12 cellular contexts compared by ENCODE assay signal in the genomic region with DNA sequence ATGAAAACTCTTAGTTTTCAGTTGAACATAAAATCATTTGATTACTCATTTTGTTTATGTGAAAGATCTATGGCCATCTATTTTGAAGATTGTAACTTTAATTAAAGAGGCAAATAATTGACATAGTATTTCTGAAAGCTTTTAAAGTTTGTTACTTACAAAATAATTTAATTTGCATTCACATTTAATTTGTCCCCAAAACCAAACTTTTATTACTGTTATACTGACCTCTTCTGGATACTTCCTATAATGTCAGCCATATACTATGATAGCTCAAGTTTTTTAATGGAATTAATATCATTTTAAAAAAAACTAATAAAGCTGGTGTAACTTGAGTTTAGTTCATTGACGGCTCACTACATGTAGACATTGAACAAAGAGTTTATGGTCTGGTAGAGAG. TPM values are rescaled to one million over a fixed set of nuclear protein-coding genes. Genes with fewer than 3 reads are reported as not detected.
DNase-seq lines count a peak whose midpoint lies in the region; ATAC-seq and TF ChIP-seq lines count a peak whose summit lies in the region.
"Had no signal": no experiment of that assay in that cellular context is flagged by ENCODE, and none has a peak within 500 bp of the region (broad histone marks: within the 10 kb centered on the region; RNA-seq: fewer than 3 reads in every experiment).

No MANE protein-coding gene starts in this region.

- DNase-seq in AG09309 (ENCODE audit: low read depth) (no peak), H9 (no peak), SW480 (ENCODE audit: low spot score) (peak; percentile 8), hepatocyte (ENCODE audit: low spot score) (no peak), NCI-H146 treated with DMSO at 0.1 percent for 48 hours (lab: John Stamatoyannopoulos, UW; ENCODE audit: unreplicated experiment) (no peak), sigmoid colon (no peak)
- DNase-seq: stimulated activated CD4-positive, alpha-beta T cell treated with anti-CD3 and anti-CD28 coated beads, Interleukin-4, amount 100 ng/mL, for 1 hour; testis had no signal

- TF ChIP-seq POLR2A in sigmoid colon (IDR thresholded peaks at IDR 0.05), result no peak

- no peak overlapping the region for H2AFZ ChIP-seq in H9 (ENCODE audit: low read length)
- no peak overlapping the region for H2AFZ ChIP-seq in hepatocyte

- H3K36me3 ChIP-seq in hepatocyte (replicated peaks; ENCODE audit: insufficient read depth, low read depth), result no peaks in the 10 kb centered on the region
- no peaks in the 10 kb centered on the region for H3K36me3 ChIP-seq in sigmoid colon

- H3K79me2 ChIP-seq in H9 (ENCODE audit: insufficient read depth, low read length) (no peaks in the 10 kb centered on the region), hepatocyte (no peaks in the 10 kb centered on the region)

- no peak overlapping the region for H3K4me3 Mint-ChIP-seq in H9
- H3K4me3 Mint-ChIP-seq: natural killer cell treated with Interleukin-12 subunit alpha and Interleukin-12 subunit beta and Interleukin-15 and Interleukin-18, amount 100 ng/mL, for 72 hours had no signal

- H4K20me1 ChIP-seq in H9 (ENCODE audit: control insufficient read depth, insufficient read depth, insufficient read length) (no peaks in the 10 kb centered on the region), hepatocyte (ENCODE audit: insufficient read depth, poor library complexity, severe bottlenecking) (no peaks in the 10 kb centered on the region)

- H3K9me3 ChIP-seq in H9 (ENCODE audit: control insufficient read depth, low read depth, low read length) (no peaks in the 10 kb centered on the region), hepatocyte (ENCODE audit: low read depth) (no peaks in the 10 kb centered on the region), sigmoid colon (no peaks in the 10 kb centered on the region)
- H3K9me3 ChIP-seq: testis had no signal

- no peak overlapping the region for H2BK5ac ChIP-seq in H9 (ENCODE audit: insufficient read length, low read length)

- H3K23me2 ChIP-seq in H9 (ENCODE audit: insufficient read length, low read depth, low read length, poor library complexity, severe bottlenecking), result no peaks in the 10 kb centered on the region

- H3K27ac Mint-ChIP-seq in H9, result no peak overlapping the region
- H3K27ac Mint-ChIP-seq: natural killer cell treated with Interleukin-12 subunit alpha and Interleukin-12 subunit beta and Interleukin-15 and Interleukin-18, amount 100 ng/mL, for 72 hours had no signal

- H3K4me1 Mint-ChIP-seq in H9, result peaks cover 5 to 6% of the 10 kb centered on the region in 2 experiments

- H3K23ac ChIP-seq in H9 (ENCODE audit: insufficient read length, low read depth, low read length), result no peak overlapping the region

- no peak overlapping the region for H3K14ac ChIP-seq in H9 (ENCODE audit: insufficient read depth, low read length)

- H2BK120ac ChIP-seq in H9 (ENCODE audit: low read depth, low read length, poor library complexity, severe bottlenecking), result no peak overlapping the region

- intact Hi-C loops in sigmoid colon (cut with DNase I), result no loop called here

- H3K4me2 ChIP-seq in H9 (ENCODE audit: insufficient read depth, insufficient read length, low read length) (no peak overlapping the region), hepatocyte (no peak overlapping the region)

- H3T11ph ChIP-seq in H9 (ENCODE audit: low read length), result no peak overlapping the region

- H3K27me3 ChIP-seq in H9 (ENCODE audit: insufficient read depth, low read length), result no peaks in the 10 kb centered on the region
- H3K27me3 ChIP-seq in hepatocyte, result no peaks in the 10 kb centered on the region
- no peaks in the 10 kb centered on the region for H3K27me3 ChIP-seq in sigmoid colon
- H3K27me3 ChIP-seq: testis had no signal

- H3K9me2 ChIP-seq in hepatocyte (replicated peaks; ENCODE audit: insufficient read depth), result no peaks in the 10 kb centered on the region

- H2AK5ac ChIP-seq in H9 (ENCODE audit: insufficient read length, low read length), result no peak overlapping the region

- no peaks in the 10 kb centered on the region; the same call in 1 of the 2 replicates for H3K27me3 Mint-ChIP-seq in H9 (ENCODE audit: low read depth)

- no peak overlapping the region for H4K91ac ChIP-seq in H9 (ENCODE audit: insufficient read length, low read depth, low read length)

- no CpG with 5 or more reads among the region's 1 CpG for WGBS in H9 (ENCODE audit: extremely low coverage, insufficient read length, low lambda C conversion rate)
- WGBS in hepatocyte (ENCODE audit: low lambda C conversion rate, missing lambda C conversion rate), result 0% methylated on average over 1 of the region's 1 CpG
- WGBS in sigmoid colon, 2 donors, result 0 to 72% methylated on average over 1 of the region's 1 CpG

- H3K18ac ChIP-seq in H9 (ENCODE audit: insufficient read length, low read depth, low read length), result no peak overlapping the region

- TF ChIP-seq CTCF in AG09309 (IDR thresholded peaks at IDR 0.05; ENCODE audit: control insufficient read depth, insufficient read depth, low read depth, low read length, missing control alignments) (peak; percentile 23), H9 (conservative IDR thresholded peaks at IDR 0.05) (peak; percentile 67), hepatocyte (IDR thresholded peaks at IDR 0.05; ENCODE audit: poor library complexity) (peak; percentile 53), sigmoid colon (IDR thresholded peaks at IDR 0.05) (no peak)

- no peak overlapping the region for H3K56ac ChIP-seq in H9 (ENCODE audit: insufficient read length, low read depth, low read length)

- H3K4me1 ChIP-seq in H9 (ENCODE audit: insufficient read depth, low read length) (no peaks in the 10 kb centered on the region), hepatocyte (ENCODE audit: insufficient read depth) (no peaks in the 10 kb centered on the region), sigmoid colon (no peaks in the 10 kb centered on the region)
- H3K4me1 ChIP-seq: testis had no signal

- H2BK15ac ChIP-seq in H9 (ENCODE audit: low read depth, low read length), result no peak overlapping the region

- no peak for TF ChIP-seq EP300 in sigmoid colon (IDR thresholded peaks at IDR 0.05)

- H2BK20ac ChIP-seq in H9 (ENCODE audit: low read depth, low read length, poor library complexity, severe bottlenecking), result no peak overlapping the region

- H2BK12ac ChIP-seq in H9 (ENCODE audit: insufficient read length, low read depth, low read length), result no peak overlapping the region

- ATAC-seq in GM21576 (IDR thresholded peaks at IDR 0.05; ENCODE audit: unreplicated experiment) (no peak), HG03039 (IDR thresholded peaks at IDR 0.05; ENCODE audit: unreplicated experiment) (no peak)
- ATAC-seq: natural killer cell treated with Interleukin-12 subunit alpha and Interleukin-12 subunit beta and Interleukin-15 and Interleukin-18, amount 100 ng/mL, for 72 hours had no signal

- no peak overlapping the region for H4K8ac ChIP-seq in H9 (replicated peaks; ENCODE audit: insufficient read length, low read depth, low read length)

- no peak overlapping the region for H3K9ac ChIP-seq in H9 (ENCODE audit: extremely low read depth, insufficient read length, low read length)

- no peak overlapping the region for H4K5ac ChIP-seq in H9 (ENCODE audit: insufficient read length, low read depth, low read length)

- no peaks in the 10 kb centered on the region for H3K9me3 Mint-ChIP-seq in H9

- H3K27ac ChIP-seq in H9 (ENCODE audit: insufficient read length, low read depth, low read length), result no peak overlapping the region
- H3K27ac ChIP-seq in hepatocyte, result no peak overlapping the region
- H3K27ac ChIP-seq in sigmoid colon, result no peak overlapping the region
- H3K27ac ChIP-seq: SK-N-MC, testis had no signal

- H3K4ac ChIP-seq in H9 (ENCODE audit: low read depth, low read length), result no peak overlapping the region

- H3K36me3 Mint-ChIP-seq in H9 (ENCODE audit: insufficient read depth in 1 of 3, low read depth in 3 of 3), result no peaks in the 10 kb centered on the region; a peak in 1 of 7 replicates
- H3K36me3 Mint-ChIP-seq: natural killer cell treated with Interleukin-12 subunit alpha and Interleukin-12 subunit beta and Interleukin-15 and Interleukin-18, amount 100 ng/mL, for 72 hours had no signal

- no peak overlapping the region for H3K4me3 ChIP-seq in AG09309 (ENCODE audit: control insufficient read depth, low read depth, low read length)
- H3K4me3 ChIP-seq in hepatocyte, result no peak overlapping the region
- H3K4me3 ChIP-seq in sigmoid colon, result no peak overlapping the region
- H3K4me3 ChIP-seq: SK-N-MC, testis had no signal

- H3K79me1 ChIP-seq in H9 (ENCODE audit: insufficient read depth, low read depth, low read length, poor library complexity, severe bottlenecking), result no peaks in the 10 kb centered on the region

RNA-seq across cellular contexts. Expression of a gene that starts 4.9 kb away (rescaled TPM):
- 0.31 TPM in 1 of 2 replicates, not detected in the other for total RNA-seq in H9 (2021)
- total RNA-seq in hepatocyte, result 3.1 and 4.1 TPM in 2 replicates
- 2.7 and 4.3 TPM in 2 replicates for polyA plus RNA-seq in hepatocyte
- total RNA-seq in sigmoid colon, result 1 to 10 TPM in 2 of 4 donors, under 1 TPM in 2; 0.16 to 1.1 (median 1.0) TPM
- polyA plus RNA-seq in sigmoid colon, result 1 to 10 TPM in 1 of 3 donors, under 1 TPM in 1, not detected in 1; 0.23 to 1.2 TPM
- total RNA-seq: natural killer cell treated with Interleukin-12 subunit alpha and Interleukin-12 subunit beta and Interleukin-15 and Interleukin-18, amount 100 ng/mL, for 72 hours had no signal

Comparison
In these comparisons a context has a peak if more than half of its experiments do, and no peak if none do; other contexts are left out.
1. CTCF ChIP-seq: peak in AG09309 (single experiment), H9 (single experiment) and hepatocyte (single experiment); none in sigmoid colon (0 of 4).